Comparison of ENCODE assay signal across 8 cellular contexts in the genomic region with DNA sequence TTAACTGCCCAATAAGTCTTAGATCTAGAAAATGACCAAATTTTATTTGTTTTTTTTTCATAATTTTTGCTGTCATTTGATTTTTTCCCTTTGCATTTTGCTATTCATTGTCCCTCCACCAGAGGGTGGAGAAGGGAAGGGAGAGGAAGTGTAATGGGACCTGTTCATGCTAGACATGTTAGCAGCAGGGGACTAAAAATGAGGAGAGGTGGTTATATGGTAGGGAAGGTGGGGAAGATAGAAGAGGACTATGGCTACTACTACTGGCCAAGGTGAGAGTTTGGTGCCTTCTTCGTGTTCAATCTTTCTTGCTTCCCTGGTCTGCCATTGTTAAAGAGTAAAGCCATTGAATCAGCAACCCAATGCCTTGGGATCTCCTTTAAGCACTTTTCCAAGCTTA. TPM values are rescaled to one million over a fixed set of nuclear protein-coding genes. Genes with fewer than 3 reads are reported as not detected.
DNase-seq lines count a peak whose midpoint lies in the region; ATAC-seq and TF ChIP-seq lines count a peak whose summit lies in the region.

No MANE protein-coding gene starts in this region.

- peaks cover 6 to 23% (median 13%) of the 10 kb centered on the region in 5 donors for H3K27me3 Mint-ChIP-seq in naive thymus-derived CD4-positive, alpha-beta T cell

- H3K36me3 Mint-ChIP-seq in naive thymus-derived CD4-positive, alpha-beta T cell, result no peaks in the 10 kb centered on the region

- H3K36me3 ChIP-seq in BJ (ENCODE audit: control insufficient read depth, insufficient read depth, low read length) (no peaks in the 10 kb centered on the region), H7 (replicated peaks; ENCODE audit: control insufficient read depth, insufficient read depth, low read length) (no peaks in the 10 kb centered on the region), upper lobe of right lung (no peaks in the 10 kb centered on the region)
- no peaks in the 10 kb centered on the region for H3K36me3 ChIP-seq in naive thymus-derived CD4-positive, alpha-beta T cell (ENCODE audit: control insufficient read depth in 2 of 3, insufficient read depth in 3 of 3, low read length in 3 of 3)

- intact Hi-C loops in upper lobe of right lung (cut with DNase I), result no loop called here
- intact Hi-C loops in naive thymus-derived CD4-positive, alpha-beta T cell (cut with micrococcal nuclease), result loop anchor here in 1 of 2 donors (2.0 kb wide), 1 partner anchor 468 kb away; no protein-coding TSS in a partner anchor

- no peak for DNase-seq in BJ (ENCODE audit: low read depth)
- DNase-seq in H7, result peak; percentile 20
- peak; percentile 67 for DNase-seq in RWPE1 (ENCODE audit: low spot score)
- peak; percentile 25 for DNase-seq in glomerular endothelial cell (ENCODE audit: extremely low read depth, low read depth, low spot score)
- DNase-seq in upper lobe of right lung, result no peak
- no peak for DNase-seq in NCI-H1436 treated with DMSO at 0.1 percent for 48 hours (lab: John Stamatoyannopoulos, UW)
- DNase-seq in naive thymus-derived CD4-positive, alpha-beta T cell, result no peak
- DNase-seq in NOMO-1 treated with dmso at 0.1 percent for 144 hours (lab: John Stamatoyannopoulos, UW; ENCODE audit: unreplicated experiment), result no peak

- CTCF ChIA-PET in BJ (lab: Yijun Ruan, JAX) (interaction anchor here (0.8 to 4.0 kb wide), 19 partner anchors 8 to 468 kb away, joined by 3 to 25 read pairs (median 4); no protein-coding TSS in a partner anchor), RWPE1 (lab: Yijun Ruan, JAX) (interaction anchor here (0.8 to 4.9 kb wide), 5 partner anchors 9 to 468 kb away, joined by 3 to 20 read pairs (median 3); no protein-coding TSS in a partner anchor)
- CTCF ChIA-PET in naive thymus-derived CD4-positive, alpha-beta T cell (lab: Charles Lee), result no interaction called here

- TF ChIP-seq CTCF in BJ (IDR thresholded peaks at IDR 0.05; ENCODE audit: insufficient read depth, low read depth, low read length), result peak; percentile 84
- TF ChIP-seq CTCF in RWPE1 (conservative IDR thresholded peaks at IDR 0.05; ENCODE audit: low read depth), result peak; percentile 77
- TF ChIP-seq CTCF in upper lobe of right lung (IDR thresholded peaks at IDR 0.05), result peak; percentile 70

- no peak overlapping the region for H3K27ac ChIP-seq in RWPE1
- no peak overlapping the region for H3K27ac ChIP-seq in upper lobe of right lung
- no peak overlapping the region for H3K27ac ChIP-seq in naive thymus-derived CD4-positive, alpha-beta T cell (ENCODE audit: low read depth, low read length)

- no peaks in the 10 kb centered on the region for H3K4me1 Mint-ChIP-seq in naive thymus-derived CD4-positive, alpha-beta T cell

- H3K9me3 ChIP-seq in upper lobe of right lung, result no peaks in the 10 kb centered on the region
- no peaks in the 10 kb centered on the region for H3K9me3 ChIP-seq in naive thymus-derived CD4-positive, alpha-beta T cell (ENCODE audit: control insufficient read depth in 2 of 3, low read length in 3 of 3)

- H3K4me3 ChIP-seq in BJ (ENCODE audit: low read depth, low read length) (no peak overlapping the region), H7 (ENCODE audit: insufficient read depth, low read depth, low read length) (no peak overlapping the region), upper lobe of right lung (no peak overlapping the region)
- no peak overlapping the region for H3K4me3 ChIP-seq in naive thymus-derived CD4-positive, alpha-beta T cell (ENCODE audit: low read length)

- no peak overlapping the region for H3K27ac Mint-ChIP-seq in naive thymus-derived CD4-positive, alpha-beta T cell

- H3K4me3 Mint-ChIP-seq in naive thymus-derived CD4-positive, alpha-beta T cell, result no peak overlapping the region

- no peaks in the 10 kb centered on the region for H3K27me3 ChIP-seq in BJ (ENCODE audit: control insufficient read depth, insufficient read depth, low read length)
- H3K27me3 ChIP-seq in H7 (ENCODE audit: control insufficient read depth, insufficient read depth, low read length), result no peaks in the 10 kb centered on the region
- H3K27me3 ChIP-seq in upper lobe of right lung, result peaks cover 6% of the 10 kb centered on the region
- no peaks in the 10 kb centered on the region for H3K27me3 ChIP-seq in naive thymus-derived CD4-positive, alpha-beta T cell (ENCODE audit: control insufficient read depth in 2 of 2, insufficient read depth in 2 of 2, low read length in 2 of 2)

- no peaks in the 10 kb centered on the region for H3K4me1 ChIP-seq in upper lobe of right lung
- H3K4me1 ChIP-seq in naive thymus-derived CD4-positive, alpha-beta T cell (ENCODE audit: control insufficient read depth in 2 of 2, insufficient read depth in 2 of 2, low read length in 2 of 2), result no peaks in the 10 kb centered on the region

- POLR2A ChIA-PET in BJ (lab: Charles Lee), result no interaction called here
- POLR2A ChIA-PET in RWPE1 (lab: Yijun Ruan, JAX; ENCODE audit: low non-redundant PET), result no interaction called here
- POLR2A ChIA-PET in naive thymus-derived CD4-positive, alpha-beta T cell (lab: Charles Lee), result no interaction called here

- peaks cover 0 to 3% (median 0%) of the 10 kb centered on the region in 11 donors for H3K9me3 Mint-ChIP-seq in naive thymus-derived CD4-positive, alpha-beta T cell

- ATAC-seq in upper lobe of right lung, result peak; percentile 73
- no peak for ATAC-seq in naive thymus-derived CD4-positive, alpha-beta T cell

RNA-seq across cellular contexts. Expression of a gene that starts 6.4 kb away (rescaled TPM):
- polyA plus RNA-seq in BJ (2011; rRNA removed), result 6.7 and 9.9 TPM in 2 replicates
- polyA minus RNA-seq in BJ (2011; rRNA and poly(A)+ RNA removed), result 21.2 and 21.4 TPM in 2 replicates
- total RNA-seq in H7 (2014; rRNA removed; shearing (Covaris generic)), result 0.28 and 0.44 TPM in 2 replicates
- total RNA-seq in glomerular endothelial cell (not detected in 2 replicates), upper lobe of right lung (21.9 TPM)
- not detected for total RNA-seq in naive thymus-derived CD4-positive, alpha-beta T cell
- not detected for polyA plus RNA-seq in naive thymus-derived CD4-positive, alpha-beta T cell

Comparison
In these comparisons a context has a peak if more than half of its experiments do, and no peak if none do; other contexts are left out.
1. DNase-seq: peak in H7 (single experiment), RWPE1 (single experiment) and glomerular endothelial cell (single experiment); none in BJ (single experiment), upper lobe of right lung (single experiment), NCI-H1436 treated with DMSO at 0.1 percent for 48 hours (single experiment), naive thymus-derived CD4-positive, alpha-beta T cell (0 of 9) and NOMO-1 treated with dmso at 0.1 percent for 144 hours (single experiment).
2. RNA of a gene that starts 6.4 kb away (total RNA-seq): 21.9 TPM in upper lobe of right lung (single experiment); 0.28 to 0.44 TPM in H7, not detected in glomerular endothelial cell and not detected in naive thymus-derived CD4-positive, alpha-beta T cell; every median in the first group is over 10 times any median in the second.
3. Peak in every context shown above with its lines, with median percentiles within 50 percentile points of each other: CTCF ChIP-seq.